In the genomic region with DNA sequence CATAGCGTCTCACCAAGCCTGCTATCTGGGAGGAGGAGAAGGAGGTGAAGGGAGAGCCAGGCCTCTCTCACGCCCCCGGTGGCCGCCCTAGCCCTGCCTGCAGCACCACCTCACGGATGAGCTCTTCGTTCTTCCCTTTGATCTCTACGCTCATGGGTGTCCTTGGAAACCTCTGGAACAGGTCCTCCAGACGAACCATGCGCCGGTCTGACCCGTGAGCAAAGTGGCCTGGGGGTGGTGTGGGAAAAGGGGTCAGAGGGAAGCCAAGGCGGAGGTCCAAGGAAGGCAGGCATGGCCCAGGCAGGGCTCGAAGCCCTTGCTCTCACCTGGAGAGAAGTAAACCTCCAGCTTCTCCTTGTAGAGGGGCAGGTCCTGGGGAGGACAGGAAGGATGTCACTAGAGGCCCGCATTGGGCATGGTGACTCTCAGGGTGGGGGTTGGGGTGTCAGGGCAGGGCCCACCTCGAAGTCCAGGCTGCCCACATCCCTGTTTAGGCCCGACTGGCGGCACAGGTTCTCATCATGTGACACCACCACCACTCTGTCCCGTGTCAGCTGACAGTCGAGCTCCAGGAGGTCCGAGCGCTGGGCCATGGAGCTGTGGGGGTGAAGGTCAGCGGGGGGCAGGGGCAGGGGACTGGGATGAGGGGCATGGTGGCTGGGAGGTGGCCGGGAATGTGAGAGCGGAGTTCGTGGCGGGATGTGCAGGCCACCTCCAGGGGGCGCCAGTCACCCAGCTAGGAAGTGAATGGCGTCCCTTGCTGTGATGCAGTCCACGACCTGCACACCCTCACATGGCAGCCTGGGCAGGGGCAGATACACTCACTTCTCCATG, we compare ENCODE assay signal across 7 cellular contexts. TPM values are rescaled to one million over a fixed set of nuclear protein-coding genes. Genes with fewer than 3 reads are reported as not detected.
DNase-seq lines count a peak whose midpoint lies in the region; ATAC-seq and TF ChIP-seq lines count a peak whose summit lies in the region.

No MANE protein-coding gene starts in this region.

- no peaks in the 10 kb centered on the region for H3K27me3 Mint-ChIP-seq in activated T-cell treated with anti-CD3 and anti-CD28 coated beads, Interleukin-2, amount 50 U/mL, for 4 hours (ENCODE audit: low read depth)

- DNase-seq in NOMO-1 treated with dmso at 0.1 percent for 144 hours (lab: John Stamatoyannopoulos, UW; ENCODE audit: unreplicated experiment) (peak; percentile 25), fibroblast of the conjunctiva (ENCODE audit: low read depth) (peak; percentile 40), renal cortical epithelial cell (ENCODE audit: low read depth) (peak; percentile 23), NCI-H2029 (lab: John Stamatoyannopoulos, UW) (no peak)
- peak; percentile 50 for DNase-seq in activated T-cell treated with anti-CD3 and anti-CD28 coated beads, Interleukin-2, amount 50 U/mL, for 4 hours

- H3K4me3 Mint-ChIP-seq in activated T-cell treated with anti-CD3 and anti-CD28 coated beads, Interleukin-2, amount 50 U/mL, for 4 hours: no peak overlapping the region

- H3K9me3 Mint-ChIP-seq in activated T-cell treated with anti-CD3 and anti-CD28 coated beads, Interleukin-2, amount 50 U/mL, for 4 hours: no peaks in the 10 kb centered on the region

- ATAC-seq in activated T-cell treated with anti-CD3 and anti-CD28 coated beads, Interleukin-2, amount 50 U/mL, for 4 hours: peak; percentile 72 to 75
- no peak for ATAC-seq in GM21526 (IDR thresholded peaks at IDR 0.05; ENCODE audit: low FRiP score, unreplicated experiment)

- peak; percentile 86 for TF ChIP-seq CTCF in GM12873 (IDR thresholded peaks at IDR 0.05; ENCODE audit: insufficient read depth, low read depth, low read length, missing control alignments)

- peaks cover 16% of the 10 kb centered on the region for H3K4me1 Mint-ChIP-seq in activated T-cell treated with anti-CD3 and anti-CD28 coated beads, Interleukin-2, amount 50 U/mL, for 4 hours (ENCODE audit: low read depth)

- peaks cover 2% of the 10 kb centered on the region for H3K36me3 Mint-ChIP-seq in activated T-cell treated with anti-CD3 and anti-CD28 coated beads, Interleukin-2, amount 50 U/mL, for 4 hours (ENCODE audit: insufficient read depth)

RNA-seq across cellular contexts. Expression of a gene that starts 0.9 kb away (rescaled TPM):
- total RNA-seq in activated T-cell treated with anti-CD3 and anti-CD28 coated beads, Interleukin-2, amount 50 U/mL, for 4 hours: 1 to 10 TPM in 2 of 3 donors, under 1 TPM in 1; 0.76 to 3.3 (median 2.7) TPM
- total RNA-seq in renal cortical epithelial cell: 0.15 TPM in 1 of 2 replicates, not detected in the other

RNA-seq across cellular contexts. Expression of a gene that starts 10.6 kb away (rescaled TPM):
- total RNA-seq in activated T-cell treated with anti-CD3 and anti-CD28 coated beads, Interleukin-2, amount 50 U/mL, for 4 hours: 10 to 100 TPM; 29.1 to 37.5 (median 32.6) TPM
- total RNA-seq in renal cortical epithelial cell: 11.6 and 11.9 TPM in 2 replicates

RNA-seq across cellular contexts. Expression of a gene that starts 16.4 kb away (rescaled TPM):
- total RNA-seq in activated T-cell treated with anti-CD3 and anti-CD28 coated beads, Interleukin-2, amount 50 U/mL, for 4 hours: 1 to 10 TPM; 4.4 to 7.2 (median 6.1) TPM
- 7.6 and 12.9 TPM in 2 replicates for total RNA-seq in renal cortical epithelial cell

RNA-seq across cellular contexts. Expression of a gene that starts 20.7 kb away (rescaled TPM):
- under 1 TPM; 0.33 to 0.87 (median 0.48) TPM for total RNA-seq in activated T-cell treated with anti-CD3 and anti-CD28 coated beads, Interleukin-2, amount 50 U/mL, for 4 hours
- total RNA-seq in renal cortical epithelial cell: 0.15 TPM in 1 of 2 replicates, not detected in the other

RNA-seq across cellular contexts. Expression of a gene that starts 36.6 kb away (rescaled TPM):
- total RNA-seq in activated T-cell treated with anti-CD3 and anti-CD28 coated beads, Interleukin-2, amount 50 U/mL, for 4 hours: 100 to 1,000 TPM; 147 to 164 (median 152) TPM
- total RNA-seq in renal cortical epithelial cell: 154 and 293 TPM in 2 replicates
